Comparison of ENCODE assay signal across 16 cellular contexts in genomic region chr5:80143491-80143890, GRCh38.
DNase-seq lines count a peak whose midpoint lies in the region; ATAC-seq and TF ChIP-seq lines count a peak whose summit lies in the region.
"Had no signal": no experiment of that assay in that cellular context is flagged by ENCODE, and none has a peak within 500 bp of the region (broad histone marks: within the 10 kb centered on the region; RNA-seq: fewer than 3 reads in every experiment).

No MANE protein-coding gene starts in this region.

- POLR2A ChIA-PET in CD8-positive, alpha-beta T cell (lab: Charles Lee), result no interaction called here

- H3K27me3 Mint-ChIP-seq in CD8-positive, alpha-beta T cell (ENCODE audit: low read depth), result no peaks in the 10 kb centered on the region
- no peaks in the 10 kb centered on the region for H3K27me3 Mint-ChIP-seq in naive B cell

- DNase-seq in CD8-positive, alpha-beta T cell, result peak in 1 of 7 experiments; percentile 42
- DNase-seq in naive B cell (no peak), SW 1271 (lab: John Stamatoyannopoulos, UW) (no peak), NCI-H526 (lab: John Stamatoyannopoulos, UW) (no peak)
- DNase-seq in NK-92 treated with Interleukin-12 subunit alpha and Interleukin-12 subunit beta, amount 100 ng/mL, for 24 hours (lab: John Stamatoyannopoulos, UW), result no peak
- DNase-seq: AML-193, caudate nucleus, DMS79, foreskin keratinocyte, NCI-H2081 treated with DMSO at 0.1 percent for 48 hours, NCI-H774, RPMI8226, T-helper 2 cell had no signal

- no peaks in the 10 kb centered on the region for H4K20me1 ChIP-seq in BLaER1
- no peaks in the 10 kb centered on the region for H4K20me1 ChIP-seq in SU-DHL-6 (ENCODE audit: low read depth, low read length)

- H3K27me3 ChIP-seq in BLaER1 (no peaks in the 10 kb centered on the region), SU-DHL-6 (ENCODE audit: low read length) (no peaks in the 10 kb centered on the region)
- H3K27me3 ChIP-seq in CD8-positive, alpha-beta T cell (ENCODE audit: insufficient read depth, low read length), result no peaks in the 10 kb centered on the region
- H3K27me3 ChIP-seq: foreskin keratinocyte had no signal

- H3K27ac ChIP-seq in BLaER1 (peak overlapping the region; percentile 96), SU-DHL-6 (ENCODE audit: low read depth, low read length) (peak overlapping the region; percentile 93)
- no peak overlapping the region for H3K27ac ChIP-seq in CD8-positive, alpha-beta T cell (ENCODE audit: low read depth, low read length)
- H3K27ac ChIP-seq: foreskin keratinocyte had no signal

- peak overlapping the region; percentile 49 for H3K27ac Mint-ChIP-seq in CD8-positive, alpha-beta T cell
- H3K27ac Mint-ChIP-seq in naive B cell, result peak overlapping the region in 4 of 6 donors; percentile 38 to 96 (median 86)

- no peak overlapping the region for H3K4me3 Mint-ChIP-seq in CD8-positive, alpha-beta T cell
- peak overlapping the region in 6 of 8 donors; percentile 7 to 74 (median 46) for H3K4me3 Mint-ChIP-seq in naive B cell

- H3K9me3 ChIP-seq in BLaER1 (no peaks in the 10 kb centered on the region), SU-DHL-6 (ENCODE audit: insufficient read depth, low read length) (no peaks in the 10 kb centered on the region)
- no peaks in the 10 kb centered on the region for H3K9me3 ChIP-seq in CD8-positive, alpha-beta T cell (ENCODE audit: low read length)

- intact Hi-C loops in CD8-positive, alpha-beta T cell (cut with DNase I, micrococcal nuclease), result no loop called here

- peak overlapping the region; percentile 84 for H3K9ac ChIP-seq in BLaER1
- peak overlapping the region; percentile 45 for H3K9ac ChIP-seq in SU-DHL-6 (ENCODE audit: low read length)

- H3K4me3 ChIP-seq in BLaER1, result peak overlapping the region; percentile 59
- no peak overlapping the region for H3K4me3 ChIP-seq in CD8-positive, alpha-beta T cell (ENCODE audit: low read depth, low read length)
- H3K4me3 ChIP-seq in SU-DHL-6 (ENCODE audit: insufficient read depth, low read length, poor library complexity, severe bottlenecking), result no peak overlapping the region

- peaks cover 75% of the 10 kb centered on the region for H3K4me1 Mint-ChIP-seq in CD8-positive, alpha-beta T cell (ENCODE audit: low read depth)
- H3K4me1 Mint-ChIP-seq in naive B cell, result peaks cover 20 to 28% (median 24%) of the 10 kb centered on the region in 3 donors

- no peaks in the 10 kb centered on the region for H3K9me3 Mint-ChIP-seq in CD8-positive, alpha-beta T cell
- H3K9me3 Mint-ChIP-seq in naive B cell, result no peaks in the 10 kb centered on the region

- H3K4me2 ChIP-seq in BLaER1, result peak overlapping the region; percentile 83
- peak overlapping the region; percentile 51 for H3K4me2 ChIP-seq in SU-DHL-6 (ENCODE audit: low read depth, low read length, poor library complexity, severe bottlenecking)

- no peak for ATAC-seq in CD8-positive, alpha-beta T cell
- ATAC-seq in naive B cell (ENCODE audit: low read depth in 2 of 2) (peak; percentile 38 to 64), HG03469 (IDR thresholded peaks at IDR 0.05; ENCODE audit: unreplicated experiment) (no peak)
- ATAC-seq: foreskin keratinocyte had no signal

- TF ChIP-seq CTCF in CD8-positive, alpha-beta T cell (IDR thresholded peaks at IDR 0.05), result no peak
- no peak for TF ChIP-seq CTCF in SU-DHL-6 (IDR thresholded peaks at IDR 0.05; ENCODE audit: insufficient read depth, low read length, poor library complexity, severe bottlenecking)

- CTCF ChIA-PET in CD8-positive, alpha-beta T cell (lab: Charles Lee), result interaction anchor here (1.3 kb wide), 1 partner anchor 50 kb away, joined by 5 read pairs; no protein-coding TSS in a partner anchor

- no peaks in the 10 kb centered on the region for H3K9me2 ChIP-seq in SU-DHL-6 (replicated peaks; ENCODE audit: insufficient read depth, low read length)

- H3K4me1 ChIP-seq in BLaER1, result peaks cover 100% of the 10 kb centered on the region
- H3K4me1 ChIP-seq in CD8-positive, alpha-beta T cell (ENCODE audit: insufficient read depth, low read length), result peaks cover 60% of the 10 kb centered on the region
- H3K4me1 ChIP-seq: foreskin keratinocyte had no signal

- H3K79me2 ChIP-seq in SU-DHL-6 (ENCODE audit: insufficient read depth, low read length), result no peaks in the 10 kb centered on the region; the same call in 1 of the 2 replicates

- peaks cover 69% of the 10 kb centered on the region for H3F3A ChIP-seq in SU-DHL-6 (ENCODE audit: insufficient read depth)

- no peak overlapping the region for H2AFZ ChIP-seq in SU-DHL-6 (ENCODE audit: low read depth, low read length, severe bottlenecking)

- H3K36me3 ChIP-seq in BLaER1 (peaks cover 67% of the 10 kb centered on the region), SU-DHL-6 (ENCODE audit: low read length) (peaks cover 13% of the 10 kb centered on the region)
- peaks cover 45% of the 10 kb centered on the region for H3K36me3 ChIP-seq in CD8-positive, alpha-beta T cell (ENCODE audit: insufficient read depth, low read length)

- peaks cover 82% of the 10 kb centered on the region for H3K36me3 Mint-ChIP-seq in CD8-positive, alpha-beta T cell
- H3K36me3 Mint-ChIP-seq in naive B cell, result peaks cover 9 to 10% of the 10 kb centered on the region in 2 donors

Comparison
In these comparisons a context has a peak if more than half of its experiments do, and no peak if none do; other contexts are left out.
1. ATAC-seq: peak in naive B cell (2 of 2); none in CD8-positive, alpha-beta T cell (single experiment) and HG03469 (single experiment).